ENCODE assay signal across 31 cellular contexts in the genomic region with DNA sequence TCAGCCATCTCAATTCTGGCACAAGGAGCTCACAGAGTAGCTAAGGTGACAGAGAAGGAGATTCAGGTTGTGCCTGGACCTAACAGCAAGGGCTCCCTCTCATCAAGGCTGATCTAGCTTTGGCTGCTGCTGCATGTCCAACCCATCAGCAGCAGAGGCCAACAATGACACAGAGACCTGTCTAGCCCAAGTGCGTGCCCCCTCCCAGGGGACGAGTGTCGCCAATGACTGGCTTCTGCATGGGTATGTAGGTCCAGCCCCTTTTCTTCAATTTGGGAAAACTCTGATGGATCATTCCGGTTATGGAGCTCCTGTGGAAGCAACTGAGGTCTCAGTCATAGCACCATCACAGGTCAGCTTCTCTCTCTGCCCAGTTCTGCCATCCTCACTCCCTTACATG.
"Had no signal": no experiment of that assay in that cellular context is flagged by ENCODE, and none has a peak within 500 bp of the region (broad histone marks: within the 10 kb centered on the region; RNA-seq: fewer than 3 reads in every experiment).

No MANE protein-coding gene starts in this region.

- H3K36me3 Mint-ChIP-seq: activated CD4-positive, alpha-beta memory T cell treated with anti-CD3 and anti-CD28 coated beads for 36 hours; activated naive CD4-positive, alpha-beta T cell treated with anti-CD3 and anti-CD28 coated beads, Interleukin-2, amount 50 U/mL, for 24 hours; activated naive CD8-positive, alpha-beta T cell treated with anti-CD3 and anti-CD28 coated beads for 36 hours; brain had no signal

- H3K4me1 Mint-ChIP-seq: activated CD4-positive, alpha-beta T cell treated with anti-CD3 and anti-CD28 coated beads for 36 hours; activated CD4-positive, alpha-beta T cell treated with anti-CD3 and anti-CD28 coated beads, Interleukin-2, amount 10 ng/mL, durations not matched to agents 24 days and 14 days; activated naive CD4-positive, alpha-beta T cell treated with anti-CD3 and anti-CD28 coated beads, Interleukin-2, amount 50 U/mL, for 24 hours; activated naive CD8-positive, alpha-beta T cell treated with anti-CD3 and anti-CD28 coated beads for 36 hours; activated naive CD8-positive, alpha-beta T cell treated with anti-CD3 and anti-CD28 coated beads, Interleukin-2, amount 50 U/mL, for 24 hours; brain; central memory CD8-positive, alpha-beta T cell had no signal

- H3K4me3 ChIP-seq: adrenal gland, breast epithelium, esophagus squamous epithelium, gastroesophageal sphincter had no signal

- H3K9me3 ChIP-seq: adrenal gland, breast epithelium, esophagus squamous epithelium, gastroesophageal sphincter had no signal

- H3K9me3 Mint-ChIP-seq: activated CD4-positive, alpha-beta memory T cell treated with anti-CD3 and anti-CD28 coated beads for 36 hours; activated CD4-positive, alpha-beta T cell treated with anti-CD3 and anti-CD28 coated beads, Interleukin-2, amount 10 ng/mL, durations not matched to agents 24 days and 14 days; activated naive CD4-positive, alpha-beta T cell treated with anti-CD3 and anti-CD28 coated beads for 36 hours; activated naive CD4-positive, alpha-beta T cell treated with anti-CD3 and anti-CD28 coated beads, Interleukin-2, amount 50 U/mL, for 24 hours; activated naive CD8-positive, alpha-beta T cell treated with anti-CD3 and anti-CD28 coated beads for 36 hours; activated naive CD8-positive, alpha-beta T cell treated with anti-CD3 and anti-CD28 coated beads, Interleukin-2, amount 50 U/mL, for 24 hours; activated T-helper 1 cell treated with anti-CD3 and anti-CD28 coated beads, Interleukin-12 subunit alpha, Interleukin-12 subunit beta, Interleukin-2, Interleukin-4 antibody, amounts not matched to agents 30 ng/mL and 10 ng/mL and 1 ng/mL, durations not matched to agents 14 hours and 24 hours and 36 hours; activated T-helper 2 cell treated with anti-CD3 and anti-CD28 coated beads, Interferon-gamma antibody, Interleukin-2, Interleukin-4, amounts not matched to agents 10 μg/mL and 5 μg/mL and 100 μg/mL, durations not matched to agents 14 hours and 24 hours and 36 hours; central memory CD8-positive, alpha-beta T cell had no signal

- ATAC-seq: activated CD4-positive, alpha-beta T cell treated with anti-CD3 and anti-CD28 coated beads for 36 hours; activated naive CD8-positive, alpha-beta T cell treated with anti-CD3 and anti-CD28 coated beads, Interleukin-2, amount 50 U/mL, for 24 hours; gastroesophageal sphincter had no signal

- H3K4me1 ChIP-seq: adrenal gland, breast epithelium, gastroesophageal sphincter had no signal

- DNase-seq: activated CD4-positive, alpha-beta memory T cell treated with anti-CD3 and anti-CD28 coated beads for 36 hours; activated CD4-positive, alpha-beta T cell treated with anti-CD3 and anti-CD28 coated beads for 36 hours; activated CD4-positive, alpha-beta T cell treated with anti-CD3 and anti-CD28 coated beads, Interleukin-2, amount 10 ng/mL, durations not matched to agents 24 days and 14 days; activated CD4-positive, CD25-positive, alpha-beta regulatory T cell; activated CD4-positive, CD25-positive, alpha-beta regulatory T cell treated with anti-CD3 and anti-CD28 coated beads, Interleukin-2, amount 50 U/mL, for 72 hours; activated CD8-positive, alpha-beta memory T cell treated with anti-CD3 and anti-CD28 coated beads, Interleukin-2, amount 50 U/mL, for 4 hours; activated effector memory CD4-positive, alpha-beta T cell treated with anti-CD3 and anti-CD28 coated beads, Interleukin-2, amount 50 U/mL, for 16 hours; activated naive CD4-positive, alpha-beta T cell treated with anti-CD3 and anti-CD28 coated beads for 36 hours; activated naive CD8-positive, alpha-beta T cell treated with anti-CD3 and anti-CD28 coated beads for 36 hours; activated naive CD8-positive, alpha-beta T cell treated with anti-CD3 and anti-CD28 coated beads, Interleukin-2, amount 50 U/mL, for 24 hours; activated T-cell treated with anti-CD3 and anti-CD28 coated beads, Interleukin-2, amount 50 U/mL, for 1 hour; activated T-cell treated with anti-CD3 and anti-CD28 coated beads, Interleukin-2, amount 50 U/mL, for 48 hours; adrenal gland; amygdala; aorta; cortex of kidney; dermis blood vessel endothelial cell; effector CD8-positive, alpha-beta T cell; esophagus squamous epithelium; foreskin melanocyte; T-helper 2 cell had no signal

- FAIRE-seq: endometrium, endothelial cell of umbilical vein had no signal

- H3K27me3 Mint-ChIP-seq: activated CD4-positive, alpha-beta T cell treated with anti-CD3 and anti-CD28 coated beads for 36 hours; activated CD4-positive, alpha-beta T cell treated with anti-CD3 and anti-CD28 coated beads, Interleukin-2, amount 10 ng/mL, durations not matched to agents 24 days and 14 days; activated naive CD4-positive, alpha-beta T cell treated with anti-CD3 and anti-CD28 coated beads, Interleukin-2, amount 50 U/mL, for 24 hours; activated naive CD8-positive, alpha-beta T cell treated with anti-CD3 and anti-CD28 coated beads for 36 hours; activated naive CD8-positive, alpha-beta T cell treated with anti-CD3 and anti-CD28 coated beads, Interleukin-2, amount 50 U/mL, for 24 hours; central memory CD8-positive, alpha-beta T cell had no signal

- H3K27ac ChIP-seq: adrenal gland, breast epithelium, epithelial cell of prostate, esophagus squamous epithelium, gastroesophageal sphincter had no signal

- H3K27me3 ChIP-seq: adrenal gland, breast epithelium, esophagus squamous epithelium had no signal

- H3K36me3 ChIP-seq: adrenal gland, breast epithelium, esophagus squamous epithelium, gastroesophageal sphincter had no signal

- H3K4me3 Mint-ChIP-seq: activated CD4-positive, alpha-beta memory T cell treated with anti-CD3 and anti-CD28 coated beads for 36 hours; activated CD4-positive, alpha-beta T cell treated with anti-CD3 and anti-CD28 coated beads for 36 hours; activated CD4-positive, alpha-beta T cell treated with anti-CD3 and anti-CD28 coated beads, Interleukin-2, amount 10 ng/mL, durations not matched to agents 24 days and 14 days; activated naive CD4-positive, alpha-beta T cell treated with anti-CD3 and anti-CD28 coated beads for 36 hours; activated naive CD4-positive, alpha-beta T cell treated with anti-CD3 and anti-CD28 coated beads, Interleukin-2, amount 50 U/mL, for 24 hours; activated naive CD8-positive, alpha-beta T cell treated with anti-CD3 and anti-CD28 coated beads for 36 hours; activated naive CD8-positive, alpha-beta T cell treated with anti-CD3 and anti-CD28 coated beads, Interleukin-2, amount 50 U/mL, for 24 hours; activated T-helper 1 cell treated with anti-CD3 and anti-CD28 coated beads, Interleukin-12 subunit alpha, Interleukin-12 subunit beta, Interleukin-2, Interleukin-4 antibody, amounts not matched to agents 30 ng/mL and 10 ng/mL and 1 ng/mL, durations not matched to agents 14 hours and 24 hours and 36 hours; brain; central memory CD8-positive, alpha-beta T cell had no signal

- H3K27ac Mint-ChIP-seq: activated CD4-positive, alpha-beta memory T cell treated with anti-CD3 and anti-CD28 coated beads for 36 hours; activated CD4-positive, alpha-beta T cell treated with anti-CD3 and anti-CD28 coated beads for 36 hours; activated CD4-positive, alpha-beta T cell treated with anti-CD3 and anti-CD28 coated beads, Interleukin-2, amount 10 ng/mL, durations not matched to agents 24 days and 14 days; activated naive CD4-positive, alpha-beta T cell treated with anti-CD3 and anti-CD28 coated beads for 36 hours; activated naive CD4-positive, alpha-beta T cell treated with anti-CD3 and anti-CD28 coated beads, Interleukin-2, amount 50 U/mL, for 24 hours; activated naive CD8-positive, alpha-beta T cell treated with anti-CD3 and anti-CD28 coated beads for 36 hours; activated naive CD8-positive, alpha-beta T cell treated with anti-CD3 and anti-CD28 coated beads, Interleukin-2, amount 50 U/mL, for 24 hours; activated T-helper 1 cell treated with anti-CD3 and anti-CD28 coated beads, Interleukin-12 subunit alpha, Interleukin-12 subunit beta, Interleukin-2, Interleukin-4 antibody, amounts not matched to agents 30 ng/mL and 10 ng/mL and 1 ng/mL, durations not matched to agents 14 hours and 24 hours and 36 hours; activated T-helper 2 cell treated with anti-CD3 and anti-CD28 coated beads, Interferon-gamma antibody, Interleukin-2, Interleukin-4, amounts not matched to agents 10 μg/mL and 5 μg/mL and 100 μg/mL, durations not matched to agents 14 hours and 24 hours and 36 hours; brain had no signal
